ENCODE assay signal across 8 cellular contexts in genomic region chr6:41785689-41786450, GRCh38. TPM values are rescaled to one million over a fixed set of nuclear protein-coding genes. Genes with fewer than 3 reads are reported as not detected.
DNase-seq lines count a peak whose midpoint lies in the region; ATAC-seq and TF ChIP-seq lines count a peak whose summit lies in the region.

No MANE protein-coding gene starts in this region.

- TF ChIP-seq POLR2A in sigmoid colon (IDR thresholded peaks at IDR 0.05), result no peak

- peak overlapping the region; percentile 94 for H3K4me3 Mint-ChIP-seq in GM23338
- H3K4me3 Mint-ChIP-seq in activated naive CD8-positive, alpha-beta T cell, result peak overlapping the region; percentile 98

- H3K27me3 ChIP-seq in GM23338 (ENCODE audit: insufficient read depth) (peaks cover 53% of the 10 kb centered on the region), sigmoid colon (no peaks in the 10 kb centered on the region)

- H3K27me3 Mint-ChIP-seq in GM23338 (ENCODE audit: insufficient read depth, low read depth, poor library complexity), result peaks cover 56% of the 10 kb centered on the region
- H3K27me3 Mint-ChIP-seq in activated naive CD8-positive, alpha-beta T cell, result no peaks in the 10 kb centered on the region

- H3K4me1 ChIP-seq in GM23338 (ENCODE audit: insufficient read depth), result peaks cover 22% of the 10 kb centered on the region
- H3K4me1 ChIP-seq in sigmoid colon, result peaks cover 0 to 42% (median 34%) of the 10 kb centered on the region in 4 donors

- H3K4me3 ChIP-seq in GM23338, result peak overlapping the region; percentile 100
- peak overlapping the region; percentile 68 to 89 (median 83) for H3K4me3 ChIP-seq in sigmoid colon

- H3F3A ChIP-seq in GM23338 (replicated peaks; ENCODE audit: low read depth), result peaks cover 10% of the 10 kb centered on the region; the same call in 1 of the 2 replicates

- ATAC-seq in GM23338 (peak; percentile 38), left cardiac atrium (peak; percentile 6 to 10), GM19351 (IDR thresholded peaks at IDR 0.05; ENCODE audit: unreplicated experiment) (no peak)

- H3K27ac Mint-ChIP-seq in GM23338, result no peak overlapping the region
- H3K27ac Mint-ChIP-seq in activated naive CD8-positive, alpha-beta T cell, result no peak overlapping the region

- peaks cover 26% of the 10 kb centered on the region for H3K36me3 Mint-ChIP-seq in GM23338 (ENCODE audit: low read depth)
- peaks cover 6% of the 10 kb centered on the region for H3K36me3 Mint-ChIP-seq in activated naive CD8-positive, alpha-beta T cell

- H3K27ac ChIP-seq in GM23338 (ENCODE audit: low read depth), result no peak overlapping the region
- peak overlapping the region; percentile 91 to 98 (median 96) for H3K27ac ChIP-seq in sigmoid colon

- TF ChIP-seq CTCF in GM23338 (conservative IDR thresholded peaks at IDR 0.05; ENCODE audit: low read depth in 2 of 2) (no peak), sigmoid colon (IDR thresholded peaks at IDR 0.05) (no peak)

- H3K9me2 ChIP-seq in GM23338 (ENCODE audit: insufficient read depth), result no peaks in the 10 kb centered on the region

- DNase-seq in AG20443 (ENCODE audit: low spot score) (peak; percentile 39), GM23338 (ENCODE audit: low spot score) (peak; percentile 57), left cardiac atrium (peak; percentile 45), sigmoid colon (no peak), NCI-H2196 treated with DMSO at 0.1 percent for 48 hours (lab: John Stamatoyannopoulos, UW; ENCODE audit: unreplicated experiment) (no peak), NCI-H2081 (lab: John Stamatoyannopoulos, UW) (no peak)

- no peak for TF ChIP-seq EP300 in sigmoid colon (IDR thresholded peaks at IDR 0.05)

- 17 to 32% methylated on average over 29 of the region's 29 CpGs for WGBS in sigmoid colon, 2 donors

- no peak overlapping the region for H2AFZ ChIP-seq in GM23338

- peaks cover 22% of the 10 kb centered on the region for H3K79me2 ChIP-seq in GM23338 (replicated peaks; ENCODE audit: insufficient read depth)

- H3K4me2 ChIP-seq in GM23338, result peak overlapping the region; percentile 100

- H3K9me3 ChIP-seq in sigmoid colon, result no peaks in the 10 kb centered on the region

- H3K4me1 Mint-ChIP-seq in GM23338, result peaks cover 23% of the 10 kb centered on the region
- H3K4me1 Mint-ChIP-seq in activated naive CD8-positive, alpha-beta T cell (ENCODE audit: low read depth), result peaks cover 22% of the 10 kb centered on the region

- H3K36me3 ChIP-seq in GM23338 (ENCODE audit: insufficient read depth), result peaks cover 16% of the 10 kb centered on the region; the same call in 1 of the 2 replicates
- H3K36me3 ChIP-seq in sigmoid colon, result peaks cover 0 to 22% (median 8%) of the 10 kb centered on the region in 4 donors

- peaks cover 7% of the 10 kb centered on the region; the same call in 2 of the 3 replicates for H3K9me3 Mint-ChIP-seq in GM23338
- H3K9me3 Mint-ChIP-seq in activated naive CD8-positive, alpha-beta T cell (ENCODE audit: low read depth), result no peaks in the 10 kb centered on the region

- intact Hi-C loops in left cardiac atrium (cut with DNase I) (loop anchor here (5.0 to 10.0 kb wide), 3 partner anchors 136 to 429 kb away; partner anchors contain the start of genes BYSL (in 2 of the 2), MED20 (in 2 of the 2) and MRPS10 (in 1 of the 2)), sigmoid colon (cut with DNase I) (loop anchor here (2.0 to 10.0 kb wide), 5 partner anchors 51 to 711 kb away; partner anchors contain the start of genes NFYA, OARD1, TFEB and USP49)

- peaks cover 5% of the 10 kb centered on the region; the same call in 1 of the 2 replicates for H4K20me1 ChIP-seq in GM23338 (replicated peaks; ENCODE audit: insufficient read depth)

TF ChIP-seq in GM23338, 12 proteins besides CTCF, POLR2A, EP300 and RAD21:
- TF ChIP-seq ZNF331 (CRISPR knock-in tag; IDR thresholded peaks at IDR 0.05; ENCODE audit: low read depth) (no peak), EZH2phosphoT487 (IDR thresholded peaks at IDR 0.05; ENCODE audit: unreplicated experiment) (no peak), EZH2 (IDR thresholded peaks at IDR 0.05; ENCODE audit: low read depth, unreplicated experiment) (no peak), POLR2AphosphoS5 (IDR thresholded peaks at IDR 0.05; ENCODE audit: low read depth) (no peak)
- TF ChIP-seq, protein P1, sequence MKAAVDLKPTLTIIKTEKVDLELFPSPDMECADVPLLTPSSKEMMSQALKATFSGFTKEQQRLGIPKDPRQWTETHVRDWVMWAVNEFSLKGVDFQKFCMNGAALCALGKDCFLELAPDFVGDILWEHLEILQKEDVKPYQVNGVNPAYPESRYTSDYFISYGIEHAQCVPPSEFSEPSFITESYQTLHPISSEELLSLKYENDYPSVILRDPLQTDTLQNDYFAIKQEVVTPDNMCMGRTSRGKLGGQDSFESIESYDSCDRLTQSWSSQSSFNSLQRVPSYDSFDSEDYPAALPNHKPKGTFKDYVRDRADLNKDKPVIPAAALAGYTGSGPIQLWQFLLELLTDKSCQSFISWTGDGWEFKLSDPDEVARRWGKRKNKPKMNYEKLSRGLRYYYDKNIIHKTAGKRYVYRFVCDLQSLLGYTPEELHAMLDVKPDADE (IDR thresholded peaks at IDR 0.05), result no peak

RNA-seq across cellular contexts. Expression of gene TOMM6, which starts 1.6 kb away (rescaled TPM):
- 180 and 195 TPM in 2 replicates for total RNA-seq in GM23338 (2014; rRNA removed; shearing (Covaris generic))
- polyA plus RNA-seq in GM23338 (2016; fragmentation: Nextera tagmentation; extraction: Ambion mirVana), result 357 and 372 TPM in 2 replicates
- 100 to 1,000 TPM; 131 to 138 TPM for total RNA-seq in left cardiac atrium
- 100 to 1,000 TPM; 116 to 154 (median 151) TPM for total RNA-seq in sigmoid colon
- 100 to 1,000 TPM; 209 to 309 (median 254) TPM for polyA plus RNA-seq in sigmoid colon

RNA-seq across cellular contexts. Expression of gene PRICKLE4, which starts 5.3 kb away (rescaled TPM):
- total RNA-seq in GM23338 (2014; rRNA removed; shearing (Covaris generic)), result 0.66 and 0.89 TPM in 2 replicates
- polyA plus RNA-seq in GM23338 (2016; fragmentation: Nextera tagmentation; extraction: Ambion mirVana), result 0.42 and 0.48 TPM in 2 replicates
- total RNA-seq in left cardiac atrium, result 1 to 10 TPM; 2.1 to 3.1 TPM
- total RNA-seq in sigmoid colon, result 10 to 100 TPM in 1 of 4 donors, 1 to 10 TPM in 3; 2.0 to 13.8 (median 4.4) TPM
- 1 to 10 TPM in 1 of 3 donors, not detected in 2; 1.5 TPM for polyA plus RNA-seq in sigmoid colon

RNA-seq across cellular contexts. Expression of gene FRS3, which starts 6.2 kb away (rescaled TPM):
- total RNA-seq in GM23338 (2014; rRNA removed; shearing (Covaris generic)), result 3.3 and 4.9 TPM in 2 replicates
- polyA plus RNA-seq in GM23338 (2016; fragmentation: Nextera tagmentation; extraction: Ambion mirVana) (1.3 and 2.0 TPM in 2 replicates), sigmoid colon (1 to 10 TPM; 1.6 to 4.8 (median 3.3) TPM)
- total RNA-seq in left cardiac atrium (1 to 10 TPM; 4.0 to 5.2 TPM), sigmoid colon (1 to 10 TPM; 4.1 to 4.9 (median 4.7) TPM)

RNA-seq across cellular contexts. Expression of gene PGC, which starts 38.7 kb away (rescaled TPM):
- total RNA-seq in GM23338 (2014; rRNA removed; shearing (Covaris generic)), result not detected in 2 replicates
- polyA plus RNA-seq in GM23338 (2016; fragmentation: Nextera tagmentation; extraction: Ambion mirVana) (not detected in 2 replicates), sigmoid colon (10 to 100 TPM in 1 of 3 donors, 1 to 10 TPM in 1, under 1 TPM in 1; 0.07 to 12.6 (median 9.2) TPM)
- total RNA-seq in left cardiac atrium (not detected), sigmoid colon (not detected)

RNA-seq across cellular contexts. Expression of gene TFEB, which starts 50.5 kb away (rescaled TPM):
- total RNA-seq in GM23338 (2014; rRNA removed; shearing (Covaris generic)), result 1.7 and 4.3 TPM in 2 replicates
- polyA plus RNA-seq in GM23338 (2016; fragmentation: Nextera tagmentation; extraction: Ambion mirVana), result 1.1 and 1.3 TPM in 2 replicates
- 10 to 100 TPM; 33.3 to 34.6 TPM for total RNA-seq in left cardiac atrium
- 10 to 100 TPM; 21.0 to 28.5 (median 24.2) TPM for total RNA-seq in sigmoid colon
- 10 to 100 TPM; 28.2 to 40.9 (median 34.0) TPM for polyA plus RNA-seq in sigmoid colon

Comparison
In these comparisons a context has a peak if more than half of its experiments do, and no peak if none do; other contexts are left out.
1. DNase-seq: peak in AG20443 (single experiment), GM23338 (single experiment) and left cardiac atrium (single experiment); none in sigmoid colon (single experiment), NCI-H2196 treated with DMSO at 0.1 percent for 48 hours (single experiment) and NCI-H2081 (0 of 2).